Comparison of ENCODE assay signal across 12 cellular contexts in the genomic region with DNA sequence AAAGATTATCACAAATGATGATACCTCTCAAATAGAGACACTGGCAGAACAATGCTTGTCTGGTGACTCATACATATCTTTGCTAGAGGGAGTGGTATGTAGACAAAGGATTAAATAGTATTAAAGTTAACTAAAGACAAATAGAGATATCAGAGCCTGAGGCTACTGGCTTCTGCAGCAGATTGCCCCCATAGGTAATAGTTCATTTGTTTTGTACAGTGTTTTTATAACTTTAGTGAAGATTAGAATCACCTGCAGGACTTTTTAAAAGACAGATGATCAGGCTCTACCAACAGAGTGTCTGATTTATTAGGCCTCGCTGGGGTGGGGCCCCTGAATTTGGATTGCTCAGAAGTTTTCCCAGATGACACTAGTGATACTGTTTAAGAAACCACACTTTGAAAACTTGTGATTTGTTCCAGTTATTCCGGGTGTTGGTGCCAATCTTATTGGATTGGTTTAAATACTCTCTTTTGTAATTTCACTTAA.
DNase-seq lines count a peak whose midpoint lies in the region; ATAC-seq and TF ChIP-seq lines count a peak whose summit lies in the region.
"Had no signal": no experiment of that assay in that cellular context is flagged by ENCODE, and none has a peak within 500 bp of the region (broad histone marks: within the 10 kb centered on the region; RNA-seq: fewer than 3 reads in every experiment).

No MANE protein-coding gene starts in this region.

- TF ChIP-seq POLR2A in breast epithelium (IDR thresholded peaks at IDR 0.05), result no peak

- POLR2A ChIA-PET in CD8-positive, alpha-beta memory T cell (lab: Charles Lee), result no interaction called here

- no peak overlapping the region for H3K27ac Mint-ChIP-seq in CD8-positive, alpha-beta memory T cell

- H3K9me3 Mint-ChIP-seq in CD8-positive, alpha-beta memory T cell, result peaks cover 0 to 6% (median 2%) of the 10 kb centered on the region in 5 donors

- DNase-seq in COLO829 (ENCODE audit: low spot score) (peak; percentile 4), LHCN-M2 (ENCODE audit: low read depth) (peak; percentile 57), breast epithelium (ENCODE audit: low spot score in 2 of 2) (no peak), lung microvascular endothelial cell (ENCODE audit: low read depth in 2 of 2) (peak; percentile 13 to 39), ureter (ENCODE audit: low spot score) (no peak), DMS79 (lab: John Stamatoyannopoulos, UW) (no peak)
- no peak for DNase-seq in CD8-positive, alpha-beta memory T cell
- DNase-seq: activated T-cell treated with anti-CD3 and anti-CD28 coated beads, Interleukin-2, amount 50 U/mL, for 4 hours; aorta had no signal

- H3K27me3 ChIP-seq in breast epithelium, result no peaks in the 10 kb centered on the region
- H3K27me3 ChIP-seq in CD8-positive, alpha-beta memory T cell (ENCODE audit: insufficient read depth, low read length, poor library complexity, severe bottlenecking), result no peaks in the 10 kb centered on the region
- H3K27me3 ChIP-seq: BLaER1 treated with 17β-estradiol and CSF1 and Interleukin-3, amounts not matched to agents 10 nM and 100 nM had no signal

- CTCF ChIA-PET in CD8-positive, alpha-beta memory T cell (lab: Charles Lee), result no interaction called here

- no peaks in the 10 kb centered on the region for H3K9me3 ChIP-seq in breast epithelium
- H3K9me3 ChIP-seq in CD8-positive, alpha-beta memory T cell (ENCODE audit: low read length), result no peaks in the 10 kb centered on the region
- H3K9me3 ChIP-seq: BLaER1 treated with 17β-estradiol and CSF1 and Interleukin-3, amounts not matched to agents 10 nM and 100 nM had no signal

- no peak for ATAC-seq in GM18867 (IDR thresholded peaks at IDR 0.05; ENCODE audit: unreplicated experiment)
- ATAC-seq: activated T-cell treated with anti-CD3 and anti-CD28 coated beads, Interleukin-2, amount 50 U/mL, for 4 hours had no signal

- H3K27me3 Mint-ChIP-seq in CD8-positive, alpha-beta memory T cell, result no peaks in the 10 kb centered on the region

- no peak overlapping the region for H3K4me3 ChIP-seq in breast epithelium
- no peak overlapping the region for H3K4me3 ChIP-seq in CD8-positive, alpha-beta memory T cell (ENCODE audit: low read length)
- H3K4me3 ChIP-seq: BLaER1 treated with 17β-estradiol and CSF1 and Interleukin-3, amounts not matched to agents 10 nM and 100 nM had no signal

- no peak for TF ChIP-seq CTCF in breast epithelium (IDR thresholded peaks at IDR 0.05)

- no peaks in the 10 kb centered on the region for H3K36me3 ChIP-seq in breast epithelium
- no peaks in the 10 kb centered on the region for H3K36me3 ChIP-seq in CD8-positive, alpha-beta memory T cell (ENCODE audit: insufficient read depth, low read length)
- H3K36me3 ChIP-seq: BLaER1 treated with 17β-estradiol and CSF1 and Interleukin-3, amounts not matched to agents 10 nM and 100 nM had no signal

- intact Hi-C loops in breast epithelium (cut with DNase I; ENCODE audit: low total_unique reads), result no loop called here

- peak overlapping the region; percentile 40 to 82 for H3K27ac ChIP-seq in breast epithelium
- no peak overlapping the region for H3K27ac ChIP-seq in CD8-positive, alpha-beta memory T cell (ENCODE audit: low read depth, low read length)
- H3K27ac ChIP-seq: BLaER1 treated with 17β-estradiol and CSF1 and Interleukin-3, amounts not matched to agents 10 nM and 100 nM had no signal

- H3K36me3 Mint-ChIP-seq in CD8-positive, alpha-beta memory T cell, result no peaks in the 10 kb centered on the region

- no peaks in the 10 kb centered on the region for H3K4me1 Mint-ChIP-seq in CD8-positive, alpha-beta memory T cell

- H3K4me1 ChIP-seq in breast epithelium, result peaks cover 0 to 8% of the 10 kb centered on the region in 2 donors
- H3K4me1 ChIP-seq in CD8-positive, alpha-beta memory T cell (ENCODE audit: insufficient read depth, low read length), result no peaks in the 10 kb centered on the region
- H3K4me1 ChIP-seq: BLaER1 treated with 17β-estradiol and CSF1 and Interleukin-3, amounts not matched to agents 10 nM and 100 nM had no signal

- no peak overlapping the region for H3K4me3 Mint-ChIP-seq in CD8-positive, alpha-beta memory T cell
- H3K4me3 Mint-ChIP-seq: activated T-cell treated with anti-CD3 and anti-CD28 coated beads, Interleukin-2, amount 50 U/mL, for 4 hours; neural crest cell had no signal

Comparison
In these comparisons a context has a peak if more than half of its experiments do, and no peak if none do; other contexts are left out.
1. DNase-seq: peak in COLO829 (single experiment), LHCN-M2 (single experiment) and lung microvascular endothelial cell (2 of 2); none in breast epithelium (0 of 2), CD8-positive, alpha-beta memory T cell (0 of 5), ureter (single experiment) and DMS79 (single experiment).